ENCODE assay signal across 8 cellular contexts in genomic region chr7:77537136-77537594, GRCh38. TPM values are rescaled to one million over a fixed set of nuclear protein-coding genes. Genes with fewer than 3 reads are reported as not detected.
DNase-seq lines count a peak whose midpoint lies in the region; FAIRE-seq and TF ChIP-seq lines count a peak whose summit lies in the region.
"Had no signal": no experiment of that assay in that cellular context is flagged by ENCODE, and none has a peak within 500 bp of the region (broad histone marks: within the 10 kb centered on the region; RNA-seq: fewer than 3 reads in every experiment).

PTPN12 (plus strand) TSS chr7:77537295; CDS start chr7:77537547, 252 bp downstream.

- CTCF ChIA-PET in HEK293 (lab: Yijun Ruan, JAX): interaction anchor here (0.6 kb wide), 1 partner anchor 11 kb away, joined by 4 read pairs; no protein-coding TSS in a partner anchor

- H3K4me1 ChIP-seq in HEK293 (ENCODE audit: control insufficient read depth, insufficient read depth, low read length): no peaks in the 10 kb centered on the region
- H3K4me1 ChIP-seq in small intestine (ENCODE audit: control insufficient read depth in 2 of 2, insufficient read depth in 1 of 2, low read depth in 1 of 2, low read length in 1 of 2): peaks cover 0 to 11% of the 10 kb centered on the region in 2 donors

- in situ Hi-C loops in brain microvascular endothelial cell (cut with HindIII; ENCODE audit: low pct_ligation_motif_present, low sequenced_read_pairs): no loop called here

- H3K27me3 ChIP-seq in brain microvascular endothelial cell (replicated peaks) (no peaks in the 10 kb centered on the region), small intestine (ENCODE audit: control insufficient read depth in 2 of 2, insufficient read depth in 2 of 2, low read length in 2 of 2) (no peaks in the 10 kb centered on the region)

- POLR2A ChIA-PET in HEK293 (lab: Yijun Ruan, JAX): interaction anchor here (0.6 to 1.0 kb wide), 4 partner anchors 28 to 119 kb away, joined by 3 to 4 read pairs (median 4); no protein-coding TSS in a partner anchor

- DNase-seq in NCI-H1694 treated with DMSO at 0.1 percent for 48 hours (lab: John Stamatoyannopoulos, UW) (peak; percentile 74), brain microvascular endothelial cell (peak; percentile 59), iPS-NIHi11 (ENCODE audit: low spot score) (peak; percentile 77), small intestine (no peak), amniotic stem cell (lab: John Stamatoyannopoulos, UW) (no peak)

- H3K4me3 ChIP-seq in GM12875 (ENCODE audit: low read depth, low read length) (peak within 1 kb of the TSS; percentile 96), HEK293 (ENCODE audit: low read depth, low read length) (peak within 1 kb of the TSS; percentile 73), brain microvascular endothelial cell (ENCODE audit: low read depth, low read length) (peak within 1 kb of the TSS; percentile 77), small intestine (ENCODE audit: low read depth in 1 of 2, low read length in 2 of 2) (peak within 1 kb of the TSS; percentile 92 to 95)

- TF ChIP-seq CTCF in GM12875 (IDR thresholded peaks at IDR 0.05; ENCODE audit: borderline replicate concordance, insufficient read depth, low read depth, low read length) (no peak), HEK293 (tag by site-specific recombination; IDR thresholded peaks at IDR 0.05) (no peak), brain microvascular endothelial cell (IDR thresholded peaks at IDR 0.05; ENCODE audit: low read depth, low read length, missing control alignments) (no peak)

- H3K27ac ChIP-seq in HEK293 (ENCODE audit: extremely low read depth, low read depth, low read length): peak within 1 kb of the TSS; percentile 94
- H3K27ac ChIP-seq in brain microvascular endothelial cell: peak within 1 kb of the TSS; percentile 83
- H3K27ac ChIP-seq in small intestine (ENCODE audit: low read depth in 1 of 2, low read length in 1 of 2): peak within 1 kb of the TSS; percentile 92 to 98

- H3K9me3 ChIP-seq in HEK293 (ENCODE audit: control insufficient read depth, insufficient read depth, low read depth, low read length) (no peaks in the 10 kb centered on the region), small intestine (ENCODE audit: control insufficient read depth, low read depth) (no peaks in the 10 kb centered on the region)

- no peaks in the 10 kb centered on the region for H3K36me3 ChIP-seq in HEK293 (ENCODE audit: control insufficient read depth in 2 of 2, insufficient read depth in 1 of 2, low read length in 2 of 2)
- peaks cover 4% of the 10 kb centered on the region for H3K36me3 ChIP-seq in brain microvascular endothelial cell (replicated peaks)
- no peaks in the 10 kb centered on the region for H3K36me3 ChIP-seq in small intestine (ENCODE audit: control insufficient read depth in 2 of 2, insufficient read depth in 2 of 2, low read length in 2 of 2)

- no peak for FAIRE-seq in small intestine (lab: Jason Lieb, UNC)
- FAIRE-seq: islet of Langerhans had no signal

- 0 to 1% (median 1%) methylated on average over 11 to 47 of the region's 47 CpGs for WGBS in small intestine, 3 donors

TF ChIP-seq in HEK293, 187 proteins besides CTCF, POLR2A, EP300 and RAD21:
- TF ChIP-seq ZNF341 (tag by site-specific recombination; IDR thresholded peaks at IDR 0.05; ENCODE audit: low read depth) (peak; percentile 16; the same call in 1 of the 2 replicates), ZNF292 (tag by site-specific recombination; IDR thresholded peaks at IDR 0.05; ENCODE audit: borderline replicate concordance, low read depth) (no peak), ZNF76 (tag by site-specific recombination; IDR thresholded peaks at IDR 0.05; ENCODE audit: borderline replicate concordance, low read depth) (peak; percentile 28; the same call in 1 of the 2 replicates)
- TF ChIP-seq, protein P1, sequence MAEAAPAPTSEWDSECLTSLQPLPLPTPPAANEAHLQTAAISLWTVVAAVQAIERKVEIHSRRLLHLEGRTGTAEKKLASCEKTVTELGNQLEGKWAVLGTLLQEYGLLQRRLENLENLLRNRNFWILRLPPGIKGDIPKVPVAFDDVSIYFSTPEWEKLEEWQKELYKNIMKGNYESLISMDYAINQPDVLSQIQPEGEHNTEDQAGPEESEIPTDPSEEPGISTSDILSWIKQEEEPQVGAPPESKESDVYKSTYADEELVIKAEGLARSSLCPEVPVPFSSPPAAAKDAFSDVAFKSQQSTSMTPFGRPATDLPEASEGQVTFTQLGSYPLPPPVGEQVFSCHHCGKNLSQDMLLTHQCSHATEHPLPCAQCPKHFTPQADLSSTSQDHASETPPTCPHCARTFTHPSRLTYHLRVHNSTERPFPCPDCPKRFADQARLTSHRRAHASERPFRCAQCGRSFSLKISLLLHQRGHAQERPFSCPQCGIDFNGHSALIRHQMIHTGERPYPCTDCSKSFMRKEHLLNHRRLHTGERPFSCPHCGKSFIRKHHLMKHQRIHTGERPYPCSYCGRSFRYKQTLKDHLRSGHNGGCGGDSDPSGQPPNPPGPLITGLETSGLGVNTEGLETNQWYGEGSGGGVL (tag by site-specific recombination; IDR thresholded peaks at IDR 0.05): peak; percentile 14; the same call in 1 of the 2 replicates
- TF ChIP-seq, protein P2, sequence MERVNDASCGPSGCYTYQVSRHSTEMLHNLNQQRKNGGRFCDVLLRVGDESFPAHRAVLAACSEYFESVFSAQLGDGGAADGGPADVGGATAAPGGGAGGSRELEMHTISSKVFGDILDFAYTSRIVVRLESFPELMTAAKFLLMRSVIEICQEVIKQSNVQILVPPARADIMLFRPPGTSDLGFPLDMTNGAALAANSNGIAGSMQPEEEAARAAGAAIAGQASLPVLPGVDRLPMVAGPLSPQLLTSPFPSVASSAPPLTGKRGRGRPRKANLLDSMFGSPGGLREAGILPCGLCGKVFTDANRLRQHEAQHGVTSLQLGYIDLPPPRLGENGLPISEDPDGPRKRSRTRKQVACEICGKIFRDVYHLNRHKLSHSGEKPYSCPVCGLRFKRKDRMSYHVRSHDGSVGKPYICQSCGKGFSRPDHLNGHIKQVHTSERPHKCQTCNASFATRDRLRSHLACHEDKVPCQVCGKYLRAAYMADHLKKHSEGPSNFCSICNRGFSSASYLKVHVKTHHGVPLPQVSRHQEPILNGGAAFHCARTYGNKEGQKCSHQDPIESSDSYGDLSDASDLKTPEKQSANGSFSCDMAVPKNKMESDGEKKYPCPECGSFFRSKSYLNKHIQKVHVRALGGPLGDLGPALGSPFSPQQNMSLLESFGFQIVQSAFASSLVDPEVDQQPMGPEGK (tag by site-specific recombination; IDR thresholded peaks at IDR 0.05): peak; percentile 59; the same call in 1 of the 2 replicates

RNA-seq across cellular contexts. Expression of gene PTPN12, which starts in this region (rescaled TPM):
- 10 to 100 TPM; 14.3 to 27.8 (median 15.9) TPM for polyA plus RNA-seq in small intestine

Comparison
In these comparisons a context has a peak if more than half of its experiments do, and no peak if none do; other contexts are left out.
1. DNase-seq: peak in NCI-H1694 treated with DMSO at 0.1 percent for 48 hours (single experiment), brain microvascular endothelial cell (single experiment) and iPS-NIHi11 (single experiment); none in small intestine (single experiment) and amniotic stem cell (single experiment).
2. Peak in every context shown above with its lines, with median percentiles within 50 percentile points of each other: H3K4me3 ChIP-seq and H3K27ac ChIP-seq.